ENCODE assay signal across 23 cellular contexts in genomic region chrX:132208422-132208821, GRCh38.
"Had no signal": no experiment of that assay in that cellular context is flagged by ENCODE, and none has a peak within 500 bp of the region (broad histone marks: within the 10 kb centered on the region; RNA-seq: fewer than 3 reads in every experiment).

No MANE protein-coding gene starts in this region.

- ATAC-seq: left cardiac atrium; lower lobe of right lung; natural killer cell treated with Interleukin-12 subunit alpha and Interleukin-12 subunit beta and Interleukin-15 and Interleukin-18, amount 100 ng/mL, for 72 hours; psoas muscle; right lobe of liver; stimulated activated naive B cell treated with anti-CD40 and anti-IgM and Interleukin-4, amounts not matched to agents 10 μg/mL and 1 μg/mL and 100 μg/mL, for 72 hours; stimulated activated naive CD8-positive, alpha-beta T cell treated with anti-CD3 and anti-CD28 coated beads, Interleukin-15, amount 100 ng/mL, for 72 hours; upper lobe of right lung had no signal

- H3K4me3 ChIP-seq: esophagus muscularis mucosa, left ventricle myocardium inferior, lower lobe of right lung, neural progenitor cell, psoas muscle, right lobe of liver, testis, tibial nerve, upper lobe of right lung had no signal

- H3K9me3 ChIP-seq: esophagus muscularis mucosa, left ventricle myocardium inferior, lower lobe of right lung, psoas muscle, right lobe of liver, testis, tibial nerve, upper lobe of right lung had no signal

- H3K36me3 Mint-ChIP-seq: immature natural killer cell; natural killer cell treated with Interleukin-12 subunit alpha and Interleukin-12 subunit beta and Interleukin-15 and Interleukin-18, amount 100 ng/mL, for 72 hours had no signal

- H3K36me3 ChIP-seq: tibial nerve, upper lobe of right lung had no signal

- FAIRE-seq: keratinocyte had no signal

- H3K4me1 ChIP-seq: neural progenitor cell, testis, upper lobe of right lung had no signal

- H3K27me3 ChIP-seq: esophagus muscularis mucosa, neural progenitor cell, right lobe of liver, testis, upper lobe of right lung had no signal

- H3K9me3 Mint-ChIP-seq: immature natural killer cell; memory B cell; natural killer cell treated with Interleukin-12 subunit alpha and Interleukin-12 subunit beta and Interleukin-15 and Interleukin-18, amount 100 ng/mL, for 72 hours; neural progenitor cell; stimulated activated naive B cell treated with anti-CD40 and anti-IgM and Interleukin-4, amounts not matched to agents 10 μg/mL and 1 μg/mL and 100 μg/mL, for 72 hours; stimulated activated naive CD8-positive, alpha-beta T cell treated with anti-CD3 and anti-CD28 coated beads, Interleukin-15, amount 100 ng/mL, for 72 hours had no signal

- DNase-seq: effector memory CD4-positive, alpha-beta T cell; foreskin fibroblast; immature natural killer cell; left cardiac atrium; left ventricle myocardium inferior; lower lobe of right lung; midbrain; occipital lobe; psoas muscle; retina; right lobe of liver; stimulated activated CD4-positive, alpha-beta T cell treated with anti-CD3 and anti-CD28 coated beads, Interleukin-2, amount 100 ng/mL, for 24 hours; stimulated activated CD4-positive, alpha-beta T cell treated with anti-CD3 and anti-CD28 coated beads, Interleukin-4, amount 100 ng/mL, for 4 hours; stimulated activated naive B cell treated with anti-CD40 and anti-IgM and Interleukin-4, amounts not matched to agents 10 μg/mL and 1 μg/mL and 100 μg/mL, for 72 hours; stimulated activated naive CD8-positive, alpha-beta T cell treated with anti-CD3 and anti-CD28 coated beads, Interleukin-15, amount 100 ng/mL, for 72 hours; testis; upper lobe of right lung had no signal

- H3K27ac Mint-ChIP-seq: immature natural killer cell; natural killer cell treated with Interleukin-12 subunit alpha and Interleukin-12 subunit beta and Interleukin-15 and Interleukin-18, amount 100 ng/mL, for 72 hours; neural progenitor cell; stimulated activated naive B cell treated with anti-CD40 and anti-IgM and Interleukin-4, amounts not matched to agents 10 μg/mL and 1 μg/mL and 100 μg/mL, for 72 hours; stimulated activated naive CD8-positive, alpha-beta T cell treated with anti-CD3 and anti-CD28 coated beads, Interleukin-15, amount 100 ng/mL, for 72 hours had no signal

- H3K27ac ChIP-seq: esophagus muscularis mucosa, lower lobe of right lung, neural progenitor cell, psoas muscle, right lobe of liver, testis, tibial nerve, upper lobe of right lung had no signal
